ENCODE assay signal across 8 cellular contexts in the genomic region with DNA sequence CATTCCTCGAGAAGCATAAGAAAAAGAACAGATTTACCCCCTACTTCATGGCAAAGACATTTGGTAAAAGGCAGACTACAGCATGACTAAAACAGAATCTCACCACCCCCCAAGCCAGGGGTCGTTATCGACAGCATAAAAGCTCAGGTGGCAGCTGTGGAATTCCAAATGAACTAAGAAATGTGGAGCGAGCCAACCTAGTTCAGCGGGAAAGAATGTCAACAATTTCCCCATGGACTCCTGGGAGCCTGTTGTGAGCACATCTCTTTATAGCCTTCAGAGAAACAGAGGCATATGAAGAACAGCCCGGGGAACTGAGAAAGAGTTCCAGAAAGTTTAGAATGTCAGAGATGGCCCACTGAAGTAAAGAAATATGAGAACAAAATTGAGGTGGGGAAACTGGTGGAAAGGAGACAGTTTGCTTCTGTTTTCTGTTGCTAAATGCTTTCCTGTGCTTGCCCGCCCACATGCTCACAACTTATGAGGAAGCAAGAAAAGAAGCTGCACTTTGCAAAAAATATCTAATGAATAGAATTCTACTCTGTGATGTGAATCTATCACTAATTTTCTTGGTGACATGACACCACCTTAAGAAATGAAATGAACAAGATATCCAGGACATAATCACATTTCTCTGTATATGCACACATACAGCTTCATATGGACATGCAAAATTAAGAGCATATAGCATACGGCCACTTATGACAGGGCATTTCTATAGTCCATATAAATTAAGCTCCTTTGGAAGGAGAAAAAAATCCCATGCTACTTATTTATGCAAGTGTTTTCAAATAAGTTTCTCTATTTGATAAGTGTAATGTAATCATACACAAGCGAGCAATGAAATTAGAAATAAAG.
DNase-seq lines count a peak whose midpoint lies in the region; ATAC-seq and TF ChIP-seq lines count a peak whose summit lies in the region.

No MANE protein-coding gene starts in this region.

- peak overlapping the region; percentile 68 for H2AFZ ChIP-seq in ACC112 (ENCODE audit: low read length, unreplicated experiment)

- POLR2A ChIA-PET in HEK293T (lab: Yijun Ruan, JAX), result interaction anchor here (0.6 to 1.3 kb wide), 3 partner anchors 10 to 135 kb away, joined by 3 to 4 read pairs (median 3); a partner anchor contains a TSS

- peak overlapping the region; percentile 93 for H3K27ac Mint-ChIP-seq in chondrocyte (ENCODE audit: unreplicated experiment)

- H3K9me3 Mint-ChIP-seq in chondrocyte (ENCODE audit: low read depth), result peaks cover 12% of the 10 kb centered on the region

- CTCF ChIA-PET in HEK293T (lab: Yijun Ruan, JAX), result interaction anchor here (1.9 kb wide), 1 partner anchor 14 kb away, joined by 9 read pairs; no protein-coding TSS in a partner anchor

- H3K27ac ChIP-seq in ACC112 (ENCODE audit: low read depth, low read length) (peak overlapping the region; percentile 72), HUES64 (ENCODE audit: low read depth, low read length) (peak overlapping the region; percentile 72)

- no peaks in the 10 kb centered on the region for H3K9me3 ChIP-seq in HUES64 (ENCODE audit: insufficient read depth, low read depth, low read length)

- H3K27me3 ChIP-seq in ACC112 (ENCODE audit: insufficient read depth, low read length) (no peaks in the 10 kb centered on the region), HUES64 (ENCODE audit: insufficient read depth, low read length) (no peaks in the 10 kb centered on the region)

- H3K4me1 ChIP-seq in ACC112 (ENCODE audit: control insufficient read depth, insufficient read depth, low read length, unreplicated experiment) (peaks cover 39% of the 10 kb centered on the region), HUES64 (ENCODE audit: insufficient read depth, low read length) (peaks cover 54% of the 10 kb centered on the region)

- H3K36me3 ChIP-seq in ACC112 (ENCODE audit: insufficient read depth, low read length) (no peaks in the 10 kb centered on the region), HUES64 (ENCODE audit: insufficient read depth, low read length) (no peaks in the 10 kb centered on the region)

- no peaks in the 10 kb centered on the region for H3K79me2 ChIP-seq in ACC112 (ENCODE audit: control insufficient read depth, insufficient read depth, low read length, unreplicated experiment)

- DNase-seq in chondrocyte (ENCODE audit: low spot score), result no peak
- DNase-seq in mucosa of gallbladder (ENCODE audit: low spot score), result peak; percentile 11
- no peak for DNase-seq in NCI-H128 (lab: John Stamatoyannopoulos, UW; ENCODE audit: unreplicated experiment)
- no peak for DNase-seq in HEK293T (ENCODE audit: extremely low spot score)
- no peak for DNase-seq in NK-92 treated with Interleukin-12 subunit alpha and Interleukin-12 subunit beta, amount 100 ng/mL, for 24 hours (lab: John Stamatoyannopoulos, UW)

- 40% methylated on average over 9 of the region's 9 CpGs for WGBS in HUES64

- H3K4me3 ChIP-seq in ACC112 (ENCODE audit: low read depth, low read length) (peak overlapping the region; percentile 67), HUES64 (ENCODE audit: low read length) (no peak overlapping the region)

- peak overlapping the region; percentile 44 for H3K4me3 Mint-ChIP-seq in chondrocyte (ENCODE audit: unreplicated experiment)

- H3K27me3 Mint-ChIP-seq in chondrocyte (ENCODE audit: low read depth), result no peaks in the 10 kb centered on the region

- no peak for ATAC-seq in GM19397 (IDR thresholded peaks at IDR 0.05; ENCODE audit: unreplicated experiment)

- peak overlapping the region; percentile 47 for H3K9ac ChIP-seq in HUES64 (ENCODE audit: low read depth, low read length)

- TF ChIP-seq CTCF in chondrocyte (IDR thresholded peaks at IDR 0.05), result no peak

- no peaks in the 10 kb centered on the region for H3K36me3 Mint-ChIP-seq in chondrocyte (ENCODE audit: low read depth)

- H3K4me1 Mint-ChIP-seq in chondrocyte (ENCODE audit: low read depth), result peaks cover 42% of the 10 kb centered on the region

TF ChIP-seq in HEK293T, 16 proteins besides CTCF, POLR2A, EP300 and RAD21:
- TF ChIP-seq FOXK2 (IDR thresholded peaks at IDR 0.05) (no peak), FOXM1 (IDR thresholded peaks at IDR 0.05; ENCODE audit: borderline replicate concordance) (no peak), ARNT (IDR thresholded peaks at IDR 0.05) (no peak), SUZ12 (IDR thresholded peaks at IDR 0.05) (no peak), HDGF (IDR thresholded peaks at IDR 0.05; ENCODE audit: borderline replicate concordance) (no peak), BHLHE40 (IDR thresholded peaks at IDR 0.05; ENCODE audit: borderline replicate concordance) (no peak), LEF1 (IDR thresholded peaks at IDR 0.05; ENCODE audit: borderline replicate concordance) (no peak), ELF4 (IDR thresholded peaks at IDR 0.05) (no peak), NFRKB (IDR thresholded peaks at IDR 0.05) (no peak), TARDBP (IDR thresholded peaks at IDR 0.05) (no peak), L3MBTL2 (conservative IDR thresholded peaks at IDR 0.05) (no peak)
TF ChIP-seq in HEK293T: peak in this region for 0.
